ENCODE assay signal across 23 cellular contexts in genomic region chr3:50687916-50688315, GRCh38. TPM values are rescaled to one million over a fixed set of nuclear protein-coding genes. Genes with fewer than 3 reads are reported as not detected.
DNase-seq lines count a peak whose midpoint lies in the region; ATAC-seq, FAIRE-seq and TF ChIP-seq lines count a peak whose summit lies in the region.
"Had no signal": no experiment of that assay in that cellular context is flagged by ENCODE, and none has a peak within 500 bp of the region (broad histone marks: within the 10 kb centered on the region; RNA-seq: fewer than 3 reads in every experiment).

No MANE protein-coding gene starts in this region.

- no peak overlapping the region for H3K4me3 Mint-ChIP-seq in central memory CD8-positive, alpha-beta T cell
- H3K4me3 Mint-ChIP-seq in CD8-positive, alpha-beta memory T cell: no peak overlapping the region
- H3K4me3 Mint-ChIP-seq: H9 had no signal

- POLR2A ChIA-PET in CD8-positive, alpha-beta memory T cell (lab: Charles Lee): interaction anchor here (1.1 kb wide), 1 partner anchor 15 kb away, joined by 3 read pairs; no protein-coding TSS in a partner anchor

- H3K4me1 Mint-ChIP-seq in central memory CD8-positive, alpha-beta T cell: no peaks in the 10 kb centered on the region
- H3K4me1 Mint-ChIP-seq in CD8-positive, alpha-beta memory T cell: peaks cover 0 to 8% (median 8%) of the 10 kb centered on the region in 3 donors

- H3K4me1 ChIP-seq in heart left ventricle (peaks cover 0 to 8% (median 0%) of the 10 kb centered on the region in 12 donors), right atrium auricular region (peaks cover 0 to 4% of the 10 kb centered on the region in 2 donors), pancreas (no peaks in the 10 kb centered on the region)
- no peaks in the 10 kb centered on the region for H3K4me1 ChIP-seq in CD8-positive, alpha-beta memory T cell (ENCODE audit: insufficient read depth, low read length)
- H3K4me1 ChIP-seq: SJSA1 had no signal

- WGBS in heart left ventricle, 4 donors: 65 to 81% (median 71%) methylated on average over 2 of the region's 2 CpGs
- 69 to 79% methylated on average over 2 of the region's 2 CpGs for WGBS in pancreas, 2 donors

- CTCF ChIA-PET in CD8-positive, alpha-beta memory T cell (lab: Charles Lee): no interaction called here

- no peak overlapping the region for H3K4me3 ChIP-seq in heart left ventricle
- H3K4me3 ChIP-seq in right atrium auricular region: no peak overlapping the region
- no peak overlapping the region for H3K4me3 ChIP-seq in pancreas
- H3K4me3 ChIP-seq in CD8-positive, alpha-beta memory T cell (ENCODE audit: low read length): no peak overlapping the region
- H3K4me3 ChIP-seq: SJSA1 had no signal

- H3K27ac ChIP-seq in heart left ventricle (peak overlapping the region in 7 of 12 donors; percentile 5 to 65 (median 47)), right atrium auricular region (peak overlapping the region; percentile 27 to 76), pancreas (no peak overlapping the region)
- no peak overlapping the region for H3K27ac ChIP-seq in CD8-positive, alpha-beta memory T cell (ENCODE audit: low read depth, low read length)
- H3K27ac ChIP-seq: SJSA1 had no signal

- DNase-seq in heart left ventricle (no peak), Right ventricle myocardium inferior (ENCODE audit: missing footprints) (no peak), right atrium auricular region (ENCODE audit: low spot score) (no peak), pancreas (no peak)
- DNase-seq in central memory CD8-positive, alpha-beta T cell (ENCODE audit: low spot score in 2 of 2): no peak
- no peak for DNase-seq in CD8-positive, alpha-beta memory T cell
- DNase-seq: 8988T; ACHN; DMS153; DND-41; H9; Kasumi-1; NCI-H1105; NCI-H1436 treated with DMSO at 0.1 percent for 48 hours; NCI-H1930; NCI-H446; NCI-H524 treated with DMSO at 0.1 percent for 48 hours; NCI-H82; NK-92 treated with Interleukin-12 subunit alpha and Interleukin-12 subunit beta, amount 100 ng/mL, for 24 hours; PC-3 had no signal

- H3K27me3 Mint-ChIP-seq in central memory CD8-positive, alpha-beta T cell: peaks cover 21% of the 10 kb centered on the region
- H3K27me3 Mint-ChIP-seq in CD8-positive, alpha-beta memory T cell: peaks cover 0 to 29% of the 10 kb centered on the region in 2 donors

- H3K9me3 ChIP-seq in heart left ventricle (no peaks in the 10 kb centered on the region), right atrium auricular region (no peaks in the 10 kb centered on the region), pancreas (no peaks in the 10 kb centered on the region)
- H3K9me3 ChIP-seq in CD8-positive, alpha-beta memory T cell (ENCODE audit: low read length): no peaks in the 10 kb centered on the region
- H3K9me3 ChIP-seq: SJSA1 had no signal

- no peak for FAIRE-seq in pancreas (lab: Jason Lieb, UNC)
- FAIRE-seq: HepG2 had no signal

- ATAC-seq in heart left ventricle (peak in 3 of 4 donors; percentile 25 to 36 (median 36)), Right ventricle myocardium inferior (no peak), pancreas (no peak), GM18873 (IDR thresholded peaks at IDR 0.05; ENCODE audit: low FRiP score, unreplicated experiment) (no peak)
- no peak for ATAC-seq in central memory CD8-positive, alpha-beta T cell (replicated peaks; ENCODE audit: extremely low read depth, poor library complexity, severe bottlenecking)
- ATAC-seq: HepG2, PC-3 had no signal

- peaks cover 0 to 8% (median 0%) of the 10 kb centered on the region in 9 donors for H3K27me3 ChIP-seq in heart left ventricle
- no peaks in the 10 kb centered on the region for H3K27me3 ChIP-seq in right atrium auricular region
- peaks cover 0 to 8% (median 1%) of the 10 kb centered on the region in 4 donors for H3K27me3 ChIP-seq in pancreas
- no peaks in the 10 kb centered on the region for H3K27me3 ChIP-seq in CD8-positive, alpha-beta memory T cell (ENCODE audit: insufficient read depth, low read length, poor library complexity, severe bottlenecking)

- H3K36me3 ChIP-seq in heart left ventricle (no peaks in the 10 kb centered on the region), right atrium auricular region (no peaks in the 10 kb centered on the region), pancreas (no peaks in the 10 kb centered on the region)
- H3K36me3 ChIP-seq in CD8-positive, alpha-beta memory T cell (ENCODE audit: insufficient read depth, low read length): no peaks in the 10 kb centered on the region
- H3K36me3 ChIP-seq: SJSA1 had no signal

- H3K36me3 Mint-ChIP-seq in central memory CD8-positive, alpha-beta T cell (ENCODE audit: insufficient read depth): no peaks in the 10 kb centered on the region
- H3K36me3 Mint-ChIP-seq in CD8-positive, alpha-beta memory T cell: no peaks in the 10 kb centered on the region

- H3K27ac Mint-ChIP-seq in central memory CD8-positive, alpha-beta T cell (ENCODE audit: low read depth): peak overlapping the region; percentile 16
- peak overlapping the region in 1 of 8 donors; percentile 36 for H3K27ac Mint-ChIP-seq in CD8-positive, alpha-beta memory T cell

- TF ChIP-seq CTCF in heart left ventricle (IDR thresholded peaks at IDR 0.05) (no peak), right atrium auricular region (IDR thresholded peaks at IDR 0.05) (no peak), pancreas (IDR thresholded peaks at IDR 0.05) (no peak)

- intact Hi-C loops in heart left ventricle (cut with DNase I) (loop anchor here in 1 of 10 donors (5.0 kb wide), 1 partner anchor 51 kb away; no protein-coding TSS in a partner anchor), Right ventricle myocardium inferior (cut with DNase I) (no loop called here), pancreas (cut with DNase I) (no loop called here)

- no peaks in the 10 kb centered on the region for H3K9me3 Mint-ChIP-seq in central memory CD8-positive, alpha-beta T cell
- H3K9me3 Mint-ChIP-seq in CD8-positive, alpha-beta memory T cell: no peaks in the 10 kb centered on the region

- TF ChIP-seq POLR2A in heart left ventricle (IDR thresholded peaks at IDR 0.05): no peak

RNA-seq across cellular contexts. Expression of gene DOCK3, which starts 13.2 kb away (rescaled TPM):
- total RNA-seq in heart left ventricle (1 to 10 TPM; 2.9 to 6.7 (median 4.8) TPM), Right ventricle myocardium inferior (3.9 TPM), right atrium auricular region (1 to 10 TPM; 2.7 to 4.6 TPM), pancreas (under 1 TPM; 0.09 to 0.49 (median 0.29) TPM)
- polyA plus RNA-seq in heart left ventricle (1 to 10 TPM; 2.0 to 2.1 TPM), pancreas (1 to 10 TPM in 1 of 2 donors, under 1 TPM in 1; 0.57 to 1.5 TPM)
- total RNA-seq in CD8-positive, alpha-beta memory T cell: 1 to 10 TPM; 2.0 to 2.1 TPM
- polyA plus RNA-seq in CD8-positive, alpha-beta memory T cell: 0.16 TPM
- total RNA-seq: HepG2 had no signal
- polyA plus RNA-seq: HepG2 had no signal

Comparison
In these comparisons a context has a peak if more than half of its experiments do, and no peak if none do; other contexts are left out.
1. ATAC-seq: peak in heart left ventricle (3 of 4); none in Right ventricle myocardium inferior (single experiment), central memory CD8-positive, alpha-beta T cell (single experiment), pancreas (0 of 4) and GM18873 (single experiment).
2. H3K27ac ChIP-seq: peak in heart left ventricle (7 of 12) and right atrium auricular region (2 of 2); none in pancreas (0 of 4) and CD8-positive, alpha-beta memory T cell (single experiment).